In genomic region chr3:45842851-45843625, GRCh38 we compare ENCODE assay signal across 19 cellular contexts. TPM values are rescaled to one million over a fixed set of nuclear protein-coding genes. Genes with fewer than 3 reads are reported as not detected.
A peak's percentile ranks its signal among the peaks of the same experiment; 100 is the strongest.
DNase-seq lines count a peak whose midpoint lies in the region; ATAC-seq and TF ChIP-seq lines count a peak whose summit lies in the region.
"Had no signal": no experiment of that assay in that cellular context is flagged by ENCODE, and none has a peak within 500 bp of the region (broad histone marks: within the 10 kb centered on the region; RNA-seq: fewer than 3 reads in every experiment).

No MANE protein-coding gene starts in this region.

- intact Hi-C loops in PC-3 (cut with micrococcal nuclease): loop anchor here (1.0 to 5.0 kb wide), 5 partner anchors 24 to 234 kb away; no protein-coding TSS in a partner anchor

- BruUV-seq in PC-3 (replicated peaks; lab: Mats Ljungman, UMichigan): no TSS peak

- no peaks in the 10 kb centered on the region for H3F3A ChIP-seq in PC-3 (ENCODE audit: low read length, unreplicated experiment)

- peaks cover 18% of the 10 kb centered on the region for H3K4me1 Mint-ChIP-seq in activated T-cell treated with anti-CD3 and anti-CD28 coated beads, Interleukin-2, amount 50 U/mL, for 4 hours (ENCODE audit: low read depth)
- peaks cover 2% of the 10 kb centered on the region for H3K4me1 Mint-ChIP-seq in endothelial cell (ENCODE audit: unreplicated experiment)
- H3K4me1 Mint-ChIP-seq in progenitor cell of endocrine pancreas (ENCODE audit: low read depth): peaks cover 6% of the 10 kb centered on the region

- H3K36me3 ChIP-seq in PC-3 (ENCODE audit: low read depth, low read length): no peaks in the 10 kb centered on the region
- H3K36me3 ChIP-seq in MG63: no peaks in the 10 kb centered on the region

- H3K4me1 ChIP-seq in PC-3 (ENCODE audit: insufficient read depth, low read length): peaks cover 25% of the 10 kb centered on the region

- no peaks in the 10 kb centered on the region for H3K79me2 ChIP-seq in PC-3 (ENCODE audit: low read length)

- TF ChIP-seq CTCF in PC-3 (conservative IDR thresholded peaks at IDR 0.05; ENCODE audit: low read depth, low read length): no peak
- TF ChIP-seq CTCF in endothelial cell (IDR thresholded peaks at IDR 0.05; ENCODE audit: unreplicated experiment): no peak
- TF ChIP-seq CTCF in progenitor cell of endocrine pancreas (IDR thresholded peaks at IDR 0.05; ENCODE audit: unreplicated experiment): no peak

- no peaks in the 10 kb centered on the region for H3K9me3 Mint-ChIP-seq in activated T-cell treated with anti-CD3 and anti-CD28 coated beads, Interleukin-2, amount 50 U/mL, for 4 hours
- no peaks in the 10 kb centered on the region for H3K9me3 Mint-ChIP-seq in endothelial cell (ENCODE audit: unreplicated experiment)
- H3K9me3 Mint-ChIP-seq in progenitor cell of endocrine pancreas (ENCODE audit: low read depth): peaks cover 4% of the 10 kb centered on the region

- H3K4me3 ChIP-seq in PC-3 (ENCODE audit: low read length) (no peak overlapping the region), MG63 (no peak overlapping the region)

- H3K27ac Mint-ChIP-seq in endothelial cell (ENCODE audit: unreplicated experiment) (no peak overlapping the region), progenitor cell of endocrine pancreas (no peak overlapping the region)

- H2AFZ ChIP-seq in PC-3 (ENCODE audit: low read length): no peak overlapping the region

- H3K9me3 ChIP-seq in PC-3 (ENCODE audit: low read length) (no peaks in the 10 kb centered on the region), MG63 (no peaks in the 10 kb centered on the region)
- H3K9me3 ChIP-seq: SK-N-SH had no signal

- no peak overlapping the region for H3K9ac ChIP-seq in PC-3 (ENCODE audit: low read length)
- H3K9ac ChIP-seq: SK-N-SH had no signal

- H3K4me3 Mint-ChIP-seq in activated T-cell treated with anti-CD3 and anti-CD28 coated beads, Interleukin-2, amount 50 U/mL, for 4 hours: peak overlapping the region; percentile 95
- H3K4me3 Mint-ChIP-seq in endothelial cell (ENCODE audit: unreplicated experiment) (peak overlapping the region; percentile 94), progenitor cell of endocrine pancreas (ENCODE audit: low read depth) (peak overlapping the region; percentile 92)

- H3K4me2 ChIP-seq in PC-3 (ENCODE audit: low read length): peak overlapping the region; percentile 98

- H3K27me3 Mint-ChIP-seq in activated T-cell treated with anti-CD3 and anti-CD28 coated beads, Interleukin-2, amount 50 U/mL, for 4 hours (ENCODE audit: low read depth): peaks cover 3% of the 10 kb centered on the region
- H3K27me3 Mint-ChIP-seq in endothelial cell (ENCODE audit: unreplicated experiment) (peaks cover 4% of the 10 kb centered on the region), progenitor cell of endocrine pancreas (peaks cover 48% of the 10 kb centered on the region)

- H3K27ac ChIP-seq in PC-3 (ENCODE audit: low read length): peak overlapping the region; percentile 21

- no peak for ATAC-seq in activated T-cell treated with anti-CD3 and anti-CD28 coated beads, Interleukin-2, amount 50 U/mL, for 4 hours
- ATAC-seq in PC-3 (peak; percentile 44), GM18907 (IDR thresholded peaks at IDR 0.05; ENCODE audit: unreplicated experiment) (no peak)

- DNase-seq in activated T-cell treated with anti-CD3 and anti-CD28 coated beads, Interleukin-2, amount 50 U/mL, for 4 hours: no peak
- no peak for DNase-seq in activated T-cell treated with anti-CD3 and anti-CD28 coated beads, Interleukin-2, amount 50 U/mL, for 48 hours
- DNase-seq in PC-3 (peak; percentile 74), endothelial cell (ENCODE audit: low spot score) (no peak), progenitor cell of endocrine pancreas (ENCODE audit: low spot score, unreplicated experiment) (no peak), MG63 (no peak), MV-4-11 (lab: John Stamatoyannopoulos, UW) (no peak)
- DNase-seq: activated CD8-positive, alpha-beta memory T cell treated with anti-CD3 and anti-CD28 coated beads, Interleukin-2, amount 50 U/mL, for 48 hours; aorta; COR-L47; Kasumi-1; kidney glomerular epithelial cell; NCI-H1930; retina; SK-N-SH had no signal

- no peaks in the 10 kb centered on the region for H3K9me2 ChIP-seq in PC-3 (replicated peaks; ENCODE audit: low read length)
- H3K9me2 ChIP-seq: SK-N-SH had no signal

- POLR2A ChIA-PET in PC-3 (lab: Charles Lee; ENCODE audit: unreplicated experiment): interaction anchor here (0.6 kb wide), 2 partner anchors 17 to 26 kb away, joined by 3 read pairs; no protein-coding TSS in a partner anchor

- CTCF ChIA-PET in PC-3 (lab: Charles Lee): interaction anchor here (0.6 to 1.2 kb wide), 3 partner anchors 25 to 97 kb away, joined by 3 to 6 read pairs (median 4); no protein-coding TSS in a partner anchor

- no peaks in the 10 kb centered on the region for H4K20me1 ChIP-seq in PC-3 (ENCODE audit: low read length)

- no peaks in the 10 kb centered on the region for H3K36me3 Mint-ChIP-seq in activated T-cell treated with anti-CD3 and anti-CD28 coated beads, Interleukin-2, amount 50 U/mL, for 4 hours (ENCODE audit: insufficient read depth)
- H3K36me3 Mint-ChIP-seq in endothelial cell (ENCODE audit: low read depth, unreplicated experiment): no peaks in the 10 kb centered on the region
- H3K36me3 Mint-ChIP-seq in progenitor cell of endocrine pancreas (ENCODE audit: insufficient read depth): no peaks in the 10 kb centered on the region

- H3K27me3 ChIP-seq in PC-3 (ENCODE audit: low read length) (peaks cover 14% of the 10 kb centered on the region), MG63 (peaks cover 4% of the 10 kb centered on the region; the same call in 1 of the 2 replicates)

RNA-seq across cellular contexts. Expression of gene LZTFL1, which starts 1.1 kb away (rescaled TPM):
- 1 to 10 TPM; 4.6 to 7.5 (median 7.0) TPM for total RNA-seq in activated T-cell treated with anti-CD3 and anti-CD28 coated beads, Interleukin-2, amount 50 U/mL, for 4 hours
- total RNA-seq in PC-3 (2014; rRNA removed) (8.3 and 14.2 TPM in 2 replicates), endothelial cell (ENCODE audit: unreplicated experiment) (19.5 TPM), progenitor cell of endocrine pancreas (28.1 and 29.3 TPM in 2 replicates)
- 10.4 and 43.7 TPM in 2 replicates for total RNA-seq in MG63 (2014; rRNA removed; shearing (Covaris generic); ENCODE audit: low replicate concordance)

RNA-seq across cellular contexts. Expression of gene CCR9, which starts 43.3 kb away (rescaled TPM):
- total RNA-seq in activated T-cell treated with anti-CD3 and anti-CD28 coated beads, Interleukin-2, amount 50 U/mL, for 4 hours: not detected
- total RNA-seq in PC-3 (2014; rRNA removed) (not detected in 2 replicates), endothelial cell (ENCODE audit: unreplicated experiment) (not detected), progenitor cell of endocrine pancreas (not detected in 2 replicates)
- not detected in 2 replicates for total RNA-seq in MG63 (2014; rRNA removed; shearing (Covaris generic); ENCODE audit: low replicate concordance)
- total RNA-seq: aorta, esophagus mucosa, NCI-H460, temporal lobe had no signal

RNA-seq across cellular contexts. Expression of gene SLC6A20, which starts 46.7 kb away (rescaled TPM):
- not detected for total RNA-seq in activated T-cell treated with anti-CD3 and anti-CD28 coated beads, Interleukin-2, amount 50 U/mL, for 4 hours
- total RNA-seq in PC-3 (2014; rRNA removed): not detected in 2 replicates
- 0.21 TPM for total RNA-seq in endothelial cell (ENCODE audit: unreplicated experiment)
- not detected in 2 replicates for total RNA-seq in progenitor cell of endocrine pancreas
- total RNA-seq in MG63 (2014; rRNA removed; shearing (Covaris generic); ENCODE audit: low replicate concordance): not detected in 2 replicates
- total RNA-seq: NCI-H460 had no signal
